Comparison of ENCODE assay signal across 8 cellular contexts in the genomic region with DNA sequence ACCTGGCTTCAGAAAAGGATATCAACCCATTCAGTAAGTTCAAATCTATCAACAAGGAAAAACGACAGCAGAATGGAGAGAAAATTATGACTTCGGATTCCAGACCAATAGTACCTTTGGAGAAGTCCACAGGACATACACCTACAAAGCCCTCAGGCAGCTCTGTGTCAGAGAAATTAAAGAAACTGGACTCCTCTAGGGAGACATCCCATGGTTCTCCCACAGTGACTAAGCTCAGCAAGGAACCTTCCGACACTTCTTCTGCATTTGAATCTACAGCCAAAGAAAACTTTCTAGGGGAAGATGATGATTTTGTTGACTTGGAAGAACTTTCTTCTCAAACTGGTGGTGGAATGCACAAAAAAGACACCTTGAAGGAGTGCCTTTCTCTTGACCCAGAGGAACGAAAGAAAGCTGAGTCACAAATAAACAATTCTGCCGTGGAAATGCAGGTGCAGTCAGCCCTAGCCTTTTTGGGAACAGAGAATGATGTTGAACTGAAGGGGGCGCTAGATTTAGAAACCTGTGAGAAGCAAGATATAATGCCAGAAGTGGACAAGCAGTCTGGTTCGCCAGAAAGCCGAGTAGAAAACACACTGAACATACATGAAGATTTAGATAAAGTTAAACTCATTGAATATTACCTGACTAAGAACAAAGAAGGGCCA.
DNase-seq lines count a peak whose midpoint lies in the region; ATAC-seq and TF ChIP-seq lines count a peak whose summit lies in the region.

No MANE protein-coding gene starts in this region.

- no peak for TF ChIP-seq POLR2A in stomach (IDR thresholded peaks at IDR 0.05)

- no peak overlapping the region for H3K27ac ChIP-seq in 22Rv1
- no peak overlapping the region for H3K27ac ChIP-seq in Panc1 (ENCODE audit: low read length)
- no peak overlapping the region for H3K27ac ChIP-seq in stomach

- TF ChIP-seq CTCF in 22Rv1 (IDR thresholded peaks at IDR 0.05) (peak; percentile 57), GM12873 (IDR thresholded peaks at IDR 0.05; ENCODE audit: insufficient read depth, low read depth, low read length, missing control alignments) (peak; percentile 56), Panc1 (IDR thresholded peaks at IDR 0.05) (peak; percentile 74), stomach (IDR thresholded peaks at IDR 0.05) (peak in 2 of 7 experiments; percentile 28 to 44)

- intact Hi-C loops in Panc1 (cut with micrococcal nuclease; ENCODE audit: unreplicated experiment) = no loop called here
- intact Hi-C loops in stomach (cut with DNase I; ENCODE audit: low total_unique reads) = no loop called here

- BruUV-seq in Panc1 (replicated peaks; lab: Mats Ljungman, UMichigan) = TSS peak; percentile 21

- no peak; the same call in 1 of the 2 replicates for ATAC-seq in Panc1

- CTCF ChIA-PET in Panc1 (lab: Charles Lee) = no interaction called here

- H3K36me3 ChIP-seq in Panc1 (ENCODE audit: control insufficient read depth, insufficient read depth, low read length) = peaks cover 15% of the 10 kb centered on the region
- H3K36me3 ChIP-seq in stomach = peaks cover 7 to 94% (median 68%) of the 10 kb centered on the region in 4 donors

- H3K27me3 ChIP-seq in Panc1 (ENCODE audit: control insufficient read depth, insufficient read depth, low read length) = no peaks in the 10 kb centered on the region
- H3K27me3 ChIP-seq in stomach = no peaks in the 10 kb centered on the region

- POLR2A ChIA-PET in Panc1 (lab: Charles Lee) = no interaction called here

- no peak for TF ChIP-seq EP300 in stomach (IDR thresholded peaks at IDR 0.05)

- WGBS in stomach, 5 donors = 69 to 83% (median 73%) methylated on average over 8 of the region's 8 CpGs

- in situ Hi-C loops in Panc1 (cut with HindIII; ENCODE audit: low pct_unique_long_range_greater_than_20kb, low sequenced_read_pairs) = no loop called here

- H3K9me3 ChIP-seq in Panc1 (ENCODE audit: control insufficient read depth, insufficient read depth, low read depth, low read length) (no peaks in the 10 kb centered on the region), stomach (no peaks in the 10 kb centered on the region)

- no peak for DNase-seq in Panc1 (ENCODE audit: low read depth, low spot score)
- peak; percentile 52 for DNase-seq in fibroblast of peridontal ligament (ENCODE audit: extremely low read depth)
- DNase-seq in stomach = no peak
- no peak for DNase-seq in Ammon's horn (ENCODE audit: low spot score)
- no peak for DNase-seq in activated naive CD4-positive, alpha-beta T cell treated with Interleukin-2 at 50 U/mL for 16 hours
- DNase-seq in NCI-H1092 treated with DMSO at 0.1 percent for 48 hours (lab: John Stamatoyannopoulos, UW) = no peak

- H3K4me3 ChIP-seq in Panc1 (ENCODE audit: low read depth in 2 of 2, low read length in 2 of 2) = no peak overlapping the region
- no peak overlapping the region for H3K4me3 ChIP-seq in stomach

- H3K4me1 ChIP-seq in Panc1 (ENCODE audit: control insufficient read depth, insufficient read depth, low read length) (no peaks in the 10 kb centered on the region), stomach (peaks cover 0 to 6% (median 0%) of the 10 kb centered on the region in 4 donors)
